In genomic region chr16:47064775-47065174, GRCh38 we compare ENCODE assay signal across 12 cellular contexts.
DNase-seq lines count a peak whose midpoint lies in the region; ATAC-seq and TF ChIP-seq lines count a peak whose summit lies in the region.
"Had no signal": no experiment of that assay in that cellular context is flagged by ENCODE, and none has a peak within 500 bp of the region (broad histone marks: within the 10 kb centered on the region; RNA-seq: fewer than 3 reads in every experiment).

No MANE protein-coding gene starts in this region.

- H3K9me3 ChIP-seq in right atrium auricular region: no peaks in the 10 kb centered on the region
- H3K9me3 ChIP-seq: A549 had no signal

- H3K4me1 ChIP-seq in right atrium auricular region: no peaks in the 10 kb centered on the region
- H3K4me1 ChIP-seq: A549 had no signal

- TF ChIP-seq CTCF in right atrium auricular region (IDR thresholded peaks at IDR 0.05): no peak

- intact Hi-C loops in Right ventricle myocardium inferior (cut with DNase I): no loop called here

- H3K27me3 ChIP-seq in right atrium auricular region: no peaks in the 10 kb centered on the region

- DNase-seq in right atrium auricular region (ENCODE audit: low spot score): peak; percentile 16
- DNase-seq in Right ventricle myocardium inferior (ENCODE audit: missing footprints): no peak
- DNase-seq in HT-29 (ENCODE audit: low spot score): peak; percentile 13
- peak; percentile 30 for DNase-seq in mesenteric fat pad (ENCODE audit: low spot score)
- no peak for DNase-seq in 8988T
- DNase-seq: CD8-positive, alpha-beta T cell; COR-L47; DMS153; KG1 had no signal

- H3K27ac ChIP-seq in right atrium auricular region: no peak overlapping the region
- H3K27ac ChIP-seq: A549 had no signal

- no peaks in the 10 kb centered on the region for H3K36me3 ChIP-seq in right atrium auricular region

- TF ChIP-seq POLR2A in GM18505 (IDR thresholded peaks at IDR 0.05; ENCODE audit: borderline replicate concordance, extremely low read depth, insufficient read depth, insufficient read length): no peak

- ATAC-seq in Right ventricle myocardium inferior (no peak), GM18505 (IDR thresholded peaks at IDR 0.05; ENCODE audit: unreplicated experiment) (no peak), GM18517 (IDR thresholded peaks at IDR 0.05; ENCODE audit: unreplicated experiment) (no peak)
- ATAC-seq: CD8-positive, alpha-beta T cell had no signal

- H3K4me3 ChIP-seq in right atrium auricular region: no peak overlapping the region
- H3K4me3 ChIP-seq: A549 had no signal

Comparison
In these comparisons a context has a peak if more than half of its experiments do, and no peak if none do; other contexts are left out.
1. DNase-seq: peak in right atrium auricular region (single experiment), HT-29 (single experiment) and mesenteric fat pad (single experiment); none in Right ventricle myocardium inferior (single experiment) and 8988T (single experiment).